ENCODE assay signal across 1 cellular context in the genomic region with DNA sequence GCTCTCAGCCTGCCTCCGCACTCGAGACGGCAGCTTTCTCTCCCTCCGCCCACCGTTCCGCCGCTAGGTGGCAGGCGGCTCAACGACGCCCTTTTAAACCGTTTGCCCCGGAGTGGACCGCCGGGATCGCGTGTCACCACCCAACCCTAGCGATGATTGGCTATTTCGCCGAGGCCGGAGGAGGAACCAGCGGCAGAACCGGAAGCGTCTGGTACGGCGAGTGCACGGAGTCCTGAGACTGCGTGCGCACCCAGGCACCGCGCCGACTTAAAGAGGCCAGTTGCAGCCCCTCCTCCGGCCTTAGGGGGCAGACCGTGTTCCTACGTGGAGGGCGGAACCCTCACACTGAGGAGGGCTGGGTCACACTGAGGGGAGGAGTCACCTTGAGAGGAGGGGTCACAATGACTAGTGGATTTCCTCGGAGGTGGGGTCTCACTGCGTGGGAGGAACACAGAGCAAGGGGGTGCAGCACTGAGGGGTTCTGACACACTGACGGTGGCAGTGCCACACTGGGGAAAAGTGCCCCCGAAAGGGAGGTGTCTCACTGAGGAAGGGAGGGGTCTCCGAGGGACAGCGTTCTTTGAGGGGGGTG.
TF ChIP-seq lines count a peak whose summit lies in the region.

No MANE protein-coding gene starts in this region.

TF ChIP-seq in GM12878, 131 proteins besides CTCF, POLR2A, EP300 and RAD21 (continues in another document):
- TF ChIP-seq MEF2B (IDR thresholded peaks at IDR 0.05; ENCODE audit: partially characterized antibody, poor library complexity, severe bottlenecking): peak; percentile 54
- no peak for TF ChIP-seq FOXM1 (IDR thresholded peaks at IDR 0.05; ENCODE audit: low read depth, low read length)
- no peak for TF ChIP-seq TARDBP (IDR thresholded peaks at IDR 0.05; ENCODE audit: borderline replicate concordance)
- peak in 1 of 2 experiments; percentile 20; a peak in 1 of 4 replicates for TF ChIP-seq SRF (IDR thresholded peaks at IDR 0.05; ENCODE audit: low read depth in 2 of 2, low read length in 2 of 2)
- no peak for TF ChIP-seq JUND (IDR thresholded peaks at IDR 0.05; ENCODE audit: low read depth, low read length)
- no peak for TF ChIP-seq MEF2A (IDR thresholded peaks at IDR 0.05; ENCODE audit: insufficient read depth, low read depth, low read length)
- no peak for TF ChIP-seq CUX1 (IDR thresholded peaks at IDR 0.05; ENCODE audit: insufficient replicate concordance, low read depth, low read length)
- no peak for TF ChIP-seq RBBP5 (conservative IDR thresholded peaks at IDR 0.05)
- TF ChIP-seq TBL1XR1 (IDR thresholded peaks at IDR 0.05; ENCODE audit: low read depth, low read length): peak; percentile 10; the same call in 1 of the 2 replicates
- no peak for TF ChIP-seq SUZ12 (IDR thresholded peaks at IDR 0.05; ENCODE audit: unreplicated experiment)
- no peak for TF ChIP-seq ZNF24 (IDR thresholded peaks at IDR 0.05)
- TF ChIP-seq KDM1A (IDR thresholded peaks at IDR 0.05; ENCODE audit: borderline replicate concordance): no peak
- no peak; a peak in 1 of 4 replicates for TF ChIP-seq IKZF2 (IDR thresholded peaks at IDR 0.05)
- TF ChIP-seq ZZZ3 (IDR thresholded peaks at IDR 0.05; ENCODE audit: control insufficient read depth, insufficient read length, low read depth): no peak
- peak; percentile 79; the same call in 1 of the 2 replicates for TF ChIP-seq PAX5 (IDR thresholded peaks at IDR 0.05; ENCODE audit: borderline replicate concordance, low read depth, low read length)
- TF ChIP-seq RFX5 (IDR thresholded peaks at IDR 0.05; ENCODE audit: low read depth, low read length): peak; percentile 88
- no peak; the same call in 1 of the 2 replicates for TF ChIP-seq RELB (IDR thresholded peaks at IDR 0.05; ENCODE audit: low read depth)
- TF ChIP-seq PBX3 (IDR thresholded peaks at IDR 0.05; ENCODE audit: insufficient replicate concordance, low read depth, low read length): peak; percentile 7
- TF ChIP-seq TAF1 (IDR thresholded peaks at IDR 0.05; ENCODE audit: borderline replicate concordance, low read depth, low read length): peak; percentile 64; the same call in 1 of the 2 replicates
- TF ChIP-seq ETV6 (conservative IDR thresholded peaks at IDR 0.05 in 1 of 2, IDR thresholded peaks at IDR 0.05 in 1 of 2; ENCODE audit: borderline replicate concordance in 1 of 2, low read depth in 1 of 2): no peak
- TF ChIP-seq, protein P1, sequence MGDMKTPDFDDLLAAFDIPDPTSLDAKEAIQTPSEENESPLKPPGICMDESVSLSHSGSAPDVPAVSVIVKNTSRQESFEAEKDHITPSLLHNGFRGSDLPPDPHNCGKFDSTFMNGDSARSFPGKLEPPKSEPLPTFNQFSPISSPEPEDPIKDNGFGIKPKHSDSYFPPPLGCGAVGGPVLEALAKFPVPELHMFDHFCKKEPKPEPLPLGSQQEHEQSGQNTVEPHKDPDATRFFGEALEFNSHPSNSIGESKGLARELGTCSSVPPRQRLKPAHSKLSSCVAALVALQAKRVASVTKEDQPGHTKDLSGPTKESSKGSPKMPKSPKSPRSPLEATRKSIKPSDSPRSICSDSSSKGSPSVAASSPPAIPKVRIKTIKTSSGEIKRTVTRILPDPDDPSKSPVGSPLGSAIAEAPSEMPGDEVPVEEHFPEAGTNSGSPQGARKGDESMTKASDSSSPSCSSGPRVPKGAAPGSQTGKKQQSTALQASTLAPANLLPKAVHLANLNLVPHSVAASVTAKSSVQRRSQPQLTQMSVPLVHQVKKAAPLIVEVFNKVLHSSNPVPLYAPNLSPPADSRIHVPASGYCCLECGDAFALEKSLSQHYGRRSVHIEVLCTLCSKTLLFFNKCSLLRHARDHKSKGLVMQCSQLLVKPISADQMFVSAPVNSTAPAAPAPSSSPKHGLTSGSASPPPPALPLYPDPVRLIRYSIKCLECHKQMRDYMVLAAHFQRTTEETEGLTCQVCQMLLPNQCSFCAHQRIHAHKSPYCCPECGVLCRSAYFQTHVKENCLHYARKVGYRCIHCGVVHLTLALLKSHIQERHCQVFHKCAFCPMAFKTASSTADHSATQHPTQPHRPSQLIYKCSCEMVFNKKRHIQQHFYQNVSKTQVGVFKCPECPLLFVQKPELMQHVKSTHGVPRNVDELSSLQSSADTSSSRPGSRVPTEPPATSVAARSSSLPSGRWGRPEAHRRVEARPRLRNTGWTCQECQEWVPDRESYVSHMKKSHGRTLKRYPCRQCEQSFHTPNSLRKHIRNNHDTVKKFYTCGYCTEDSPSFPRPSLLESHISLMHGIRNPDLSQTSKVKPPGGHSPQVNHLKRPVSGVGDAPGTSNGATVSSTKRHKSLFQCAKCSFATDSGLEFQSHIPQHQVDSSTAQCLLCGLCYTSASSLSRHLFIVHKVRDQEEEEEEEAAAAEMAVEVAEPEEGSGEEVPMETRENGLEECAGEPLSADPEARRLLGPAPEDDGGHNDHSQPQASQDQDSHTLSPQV (IDR thresholded peaks at IDR 0.05): no peak
- TF ChIP-seq IRF3 (IDR thresholded peaks at IDR 0.05): no peak; the same call in 1 of the 2 replicates
- TF ChIP-seq ZSCAN29 (IDR thresholded peaks at IDR 0.05): no peak
- TF ChIP-seq ZNF687 (IDR thresholded peaks at IDR 0.05): no peak
- TF ChIP-seq RELA (IDR thresholded peaks at IDR 0.05; ENCODE audit: borderline replicate concordance, partially characterized antibody): peak; percentile 44
- no peak for TF ChIP-seq TCF7 (IDR thresholded peaks at IDR 0.05; ENCODE audit: borderline replicate concordance)
- TF ChIP-seq KAT2A (conservative IDR thresholded peaks at IDR 0.05; ENCODE audit: control insufficient read depth, low read depth, low read length): no peak
- TF ChIP-seq TCF12 (IDR thresholded peaks at IDR 0.05; ENCODE audit: low read depth, low read length): no peak
- TF ChIP-seq TCF3 (IDR thresholded peaks at IDR 0.05; ENCODE audit: borderline replicate concordance, insufficient read depth, low read depth, low read length): no peak
- TF ChIP-seq SKIL (IDR thresholded peaks at IDR 0.05; ENCODE audit: low read depth, poor library complexity, severe bottlenecking): no peak
- TF ChIP-seq MTA3 (IDR thresholded peaks at IDR 0.05; ENCODE audit: borderline replicate concordance, low read length): no peak
- no peak for TF ChIP-seq NFXL1 (IDR thresholded peaks at IDR 0.05; ENCODE audit: borderline replicate concordance)
- TF ChIP-seq PAX8 (IDR thresholded peaks at IDR 0.05): no peak
- peak in 1 of 2 experiments; percentile 71; a peak in 2 of 3 replicates for TF ChIP-seq EGR1 (IDR thresholded peaks at IDR 0.05; ENCODE audit: borderline replicate concordance in 1 of 2, low read depth in 2 of 2, low read length in 2 of 2)
